In genomic region chr1:88684482-88685238, GRCh38 we compare ENCODE assay signal across 7 cellular contexts. TPM values are rescaled to one million over a fixed set of nuclear protein-coding genes. Genes with fewer than 3 reads are reported as not detected.
DNase-seq lines count a peak whose midpoint lies in the region; ATAC-seq, FAIRE-seq and TF ChIP-seq lines count a peak whose summit lies in the region.

No MANE protein-coding gene starts in this region.

- 1% methylated on average over 32 of the region's 58 CpGs for WGBS in GM12878 (ENCODE audit: insufficient coverage, insufficient replicate concordance, low lambda C conversion rate, missing lambda C conversion rate)

- POLR2A ChIA-PET in GM12878 (lab: Charles Lee) = interaction anchor here (0.6 to 3.3 kb wide), 15 partner anchors 10 to 578 kb away, joined by 3 to 17 read pairs (median 4); partner anchors contain the start of gene GTF2B

- CTCF ChIA-PET in GM12878 (lab: Yijun Ruan, JAX) = interaction anchor here (1.1 to 9.0 kb wide), 10 partner anchors 11 to 204 kb away, joined by 3 to 123 read pairs (median 10); no protein-coding TSS in a partner anchor

- intact Hi-C loops in GM12878 (cut with micrococcal nuclease; ENCODE audit: unreplicated experiment) = loop anchor here (1.0 kb wide), 1 partner anchor 22 kb away; no protein-coding TSS in a partner anchor

- BruUV-seq in GM12878 (replicated peaks; lab: Mats Ljungman, UMichigan) = no TSS peak

- H3K36me3 ChIP-seq in GM12878 (ENCODE audit: control insufficient read depth in 2 of 2, insufficient read depth in 2 of 2, low read length in 1 of 2) = no peaks in the 10 kb centered on the region
- H3K36me3 ChIP-seq in iPS-15b (ENCODE audit: control insufficient read depth, insufficient read depth, low read length) = no peaks in the 10 kb centered on the region
- H3K36me3 ChIP-seq in skeletal muscle tissue (ENCODE audit: control insufficient read depth in 3 of 3, insufficient read depth in 3 of 3, low read length in 3 of 3) = no peaks in the 10 kb centered on the region

- H4K20me1 ChIP-seq in GM12878 (ENCODE audit: control insufficient read depth, insufficient read depth) = no peaks in the 10 kb centered on the region

- TF ChIP-seq POLR2A in GM12878 (IDR thresholded peaks at IDR 0.05; ENCODE audit: low read depth, low read length) = no peak

- H3K4me1 ChIP-seq in GM12878 (ENCODE audit: control insufficient read depth, insufficient read depth, low read length) = no peaks in the 10 kb centered on the region
- peaks cover 5% of the 10 kb centered on the region for H3K4me1 ChIP-seq in iPS-15b (ENCODE audit: control insufficient read depth, insufficient read depth, low read length)
- H3K4me1 ChIP-seq in skeletal muscle tissue (ENCODE audit: control insufficient read depth in 3 of 3, insufficient read depth in 3 of 3, low read length in 3 of 3) = peaks cover 8 to 16% (median 9%) of the 10 kb centered on the region in 3 donors

- SMC1A ChIA-PET in GM12878 (lab: Charles Lee; ENCODE audit: uncharacterized antibody, unreplicated experiment) = interaction anchor here (0.7 to 9.1 kb wide), 19 partner anchors 9 to 942 kb away, joined by 3 to 72 read pairs (median 4); no protein-coding TSS in a partner anchor

- H3K79me2 ChIP-seq in GM12878 (ENCODE audit: control insufficient read depth, insufficient read depth, low read length) = peaks cover 58% of the 10 kb centered on the region

- H3K4me2 ChIP-seq in GM12878 (ENCODE audit: control insufficient read depth, insufficient read depth) = peak overlapping the region; percentile 52

- ATAC-seq in GM18498 (IDR thresholded peaks at IDR 0.05; ENCODE audit: unreplicated experiment) (peak; percentile 39), HG02840 (IDR thresholded peaks at IDR 0.05; ENCODE audit: low FRiP score, unreplicated experiment) (peak; percentile 42), GM12878 (peak; percentile 71)

- peak overlapping the region; percentile 74 for H2AFZ ChIP-seq in GM12878 (ENCODE audit: control insufficient read depth, low read depth, low read length)

- no peak for TF ChIP-seq RAD21 in GM12878 (IDR thresholded peaks at IDR 0.05; ENCODE audit: insufficient read depth, low read depth, low read length)

- H3K9me3 ChIP-seq in GM12878 (replicated peaks; ENCODE audit: control insufficient read depth, insufficient read depth, low read length) (no peaks in the 10 kb centered on the region; the same call in 1 of the 3 replicates), iPS-15b (ENCODE audit: control insufficient read depth, insufficient read depth, low read length) (no peaks in the 10 kb centered on the region), skeletal muscle tissue (ENCODE audit: control insufficient read depth in 3 of 3, low read length in 3 of 3) (no peaks in the 10 kb centered on the region)

- H3K27ac ChIP-seq in GM12878 (ENCODE audit: control insufficient read depth, insufficient read depth) = peak overlapping the region; percentile 86
- peak overlapping the region; percentile 89 for H3K27ac ChIP-seq in skeletal muscle tissue (ENCODE audit: low read depth, low read length)

- RAD21 ChIA-PET in GM12878 (lab: Charles Lee; ENCODE audit: unreplicated experiment) = interaction anchor here (0.7 to 6.0 kb wide), 13 partner anchors 10 to 205 kb away, joined by 3 to 66 read pairs (median 6); no protein-coding TSS in a partner anchor

- H3K9ac ChIP-seq in GM12878 (ENCODE audit: control insufficient read depth, insufficient read depth, low read length) = peak overlapping the region; percentile 85
- peak overlapping the region; percentile 79 for H3K9ac ChIP-seq in iPS-15b (ENCODE audit: low read depth, low read length)
- peak overlapping the region; percentile 89 to 97 (median 94) for H3K9ac ChIP-seq in skeletal muscle tissue (ENCODE audit: low read depth in 1 of 3, low read length in 3 of 3)

- DNase-seq in NCI-H1436 treated with DMSO at 0.1 percent for 48 hours (lab: John Stamatoyannopoulos, UW) (peak; percentile 13), T-helper 9 cell (peak; percentile 42), GM12878 (ENCODE audit: low read depth, low spot score) (no peak)

- no peaks in the 10 kb centered on the region for H3K27me3 ChIP-seq in GM12878 (replicated peaks in 1 of 2; ENCODE audit: control insufficient read depth in 2 of 2, insufficient read depth in 2 of 2, low read length in 1 of 2)
- no peaks in the 10 kb centered on the region for H3K27me3 ChIP-seq in iPS-15b (ENCODE audit: control insufficient read depth, insufficient read depth, low read length)
- no peaks in the 10 kb centered on the region for H3K27me3 ChIP-seq in skeletal muscle tissue (ENCODE audit: control insufficient read depth in 3 of 3, insufficient read depth in 3 of 3, low read length in 3 of 3)

- TF ChIP-seq EP300 in GM12878 (IDR thresholded peaks at IDR 0.05; ENCODE audit: borderline replicate concordance in 1 of 2, control insufficient read depth in 1 of 2, low read depth in 2 of 2, low read length in 2 of 2) = no peak

- in situ Hi-C loops in GM12878 (cut with MboI) = loop anchor here (25.0 kb wide), 1 partner anchor 1772 kb away; the partner anchor contains the start of genes HS2ST1 and SELENOF

- FAIRE-seq in GM12878 (lab: Jason Lieb, UNC) = no peak

- peak overlapping the region; percentile 95 for H3K4me3 ChIP-seq in GM12878
- peak overlapping the region; percentile 86 for H3K4me3 ChIP-seq in iPS-15b (ENCODE audit: low read depth, low read length)
- peak overlapping the region; percentile 65 to 88 (median 87) for H3K4me3 ChIP-seq in skeletal muscle tissue (ENCODE audit: low read length in 3 of 3)

- TF ChIP-seq CTCF in GM12878 (IDR thresholded peaks at IDR 0.05 in 2 of 3, conservative IDR thresholded peaks at IDR 0.05 in 1 of 3; ENCODE audit: control insufficient read depth in 2 of 3, extremely low read depth in 1 of 3, insufficient read depth in 1 of 3, low read depth in 3 of 3, low read length in 3 of 3) = peak in 2 of 3 experiments; percentile 2 to 9; a peak in 1 of 6 replicates

TF ChIP-seq in GM12878, 131 proteins besides CTCF, POLR2A, EP300 and RAD21 (continues in another document):
- TF ChIP-seq POLR2AphosphoS2 (IDR thresholded peaks at IDR 0.05; ENCODE audit: low read depth, low read length) = no peak
- TF ChIP-seq RAD51 (IDR thresholded peaks at IDR 0.05) = no peak
- 0 out of 2 replicates have a peak, but pooled peaks have one; percentile 16 for TF ChIP-seq ZBED1 (IDR thresholded peaks at IDR 0.05; ENCODE audit: borderline replicate concordance)
- no peak for TF ChIP-seq BACH1 (IDR thresholded peaks at IDR 0.05; ENCODE audit: borderline replicate concordance)
- no peak for TF ChIP-seq RCOR1 (conservative IDR thresholded peaks at IDR 0.05; ENCODE audit: low read depth, low read length)
- TF ChIP-seq ZSCAN29 (IDR thresholded peaks at IDR 0.05) = no peak
- peak; percentile 58; the same call in 1 of the 2 replicates for TF ChIP-seq ZNF384 (IDR thresholded peaks at IDR 0.05; ENCODE audit: borderline replicate concordance, low read depth, low read length)
- peak; percentile 33; the same call in 1 of the 2 replicates for TF ChIP-seq GATAD2B (conservative IDR thresholded peaks at IDR 0.05; ENCODE audit: low read depth)
- TF ChIP-seq ZNF24 (IDR thresholded peaks at IDR 0.05) = no peak
- TF ChIP-seq FOS (IDR thresholded peaks at IDR 0.05; ENCODE audit: borderline replicate concordance, extremely low read depth, insufficient read length) = no peak
- TF ChIP-seq HDAC2 (IDR thresholded peaks at IDR 0.05) = no peak
- TF ChIP-seq KLF5 (IDR thresholded peaks at IDR 0.05; ENCODE audit: partially characterized antibody) = no peak
- no peak for TF ChIP-seq POU2F2 (IDR thresholded peaks at IDR 0.05; ENCODE audit: borderline replicate concordance, low read depth, low read length)
- peak; percentile 16; the same call in 1 of the 2 replicates for TF ChIP-seq DPF2 (IDR thresholded peaks at IDR 0.05)
- TF ChIP-seq IKZF2 (IDR thresholded peaks at IDR 0.05) = peak in 1 of 2 experiments; percentile 41; a peak in 3 of 4 replicates
- peak; percentile 64; the same call in 1 of the 2 replicates for TF ChIP-seq ASH2L (IDR thresholded peaks at IDR 0.05; ENCODE audit: borderline replicate concordance, low read depth)

RNA-seq across cellular contexts. Expression of gene PKN2, which starts 0.6 kb away (rescaled TPM):
- 128 and 134 TPM in 2 replicates for total RNA-seq in GM12878 (2013; cell fraction: nucleolus; rRNA removed)
- total RNA-seq in GM12878 (2014; rRNA removed) (9.9 and 10.9 TPM in 2 replicates), GM12878 (2014; rRNA removed; fragmentation: Illumina TruSeq; extraction: Trizol) (17.0 and 18.9 TPM in 2 replicates), GM12878 (2021) (13.3 and 14.1 TPM in 2 replicates), skeletal muscle tissue (57.9 TPM)
- polyA plus RNA-seq in GM12878 (2011; ENCODE audit: low read depth) = 16.0 TPM
- polyA plus RNA-seq in GM12878 (2011; rRNA removed) (18.3 and 33.2 TPM in 2 replicates), GM12878 (2014; fragmentation: Illumina TruSeq; extraction: Trizol) (17.0 and 24.9 TPM in 2 replicates), GM12878 (2014; fragmentation: Nextera tagmentation; extraction: Ambion mirVana) (1 to 10 TPM; 2.6 to 3.8 TPM), GM12878 (2014; rRNA removed) (11.5 and 13.9 TPM in 2 replicates), GM12878 (2016; fragmentation: Nextera tagmentation; extraction: Ambion mirVana) (10 to 100 TPM; 11.7 to 12.4 TPM)
- 4.1 and 4.6 TPM in 2 replicates for polyA plus RNA-seq in GM12878 (2011; cell fraction: cytosol; rRNA removed)
- polyA plus RNA-seq in GM12878 (2011; cell fraction: nucleus; rRNA removed) = 39.4 and 45.8 TPM in 2 replicates
- polyA plus RNA-seq in GM12878 (2012) = 9.5 and 13.4 TPM in 2 replicates
- 14.6 and 19.4 TPM in 2 replicates for polyA minus RNA-seq in GM12878 (2011; rRNA and poly(A)+ RNA removed)
- 7.6 and 10.2 TPM in 2 replicates for polyA minus RNA-seq in GM12878 (2011; cell fraction: cytosol; rRNA and poly(A)+ RNA removed)
- 22.7 and 26.3 TPM in 2 replicates for polyA minus RNA-seq in GM12878 (2011; cell fraction: nucleus; rRNA and poly(A)+ RNA removed)
